15 cellular contexts compared by ENCODE assay signal in genomic region chr18:45110577-45111506, GRCh38.
DNase-seq lines count a peak whose midpoint lies in the region; ATAC-seq, FAIRE-seq and TF ChIP-seq lines count a peak whose summit lies in the region.
"Had no signal": no experiment of that assay in that cellular context is flagged by ENCODE, and none has a peak within 500 bp of the region (broad histone marks: within the 10 kb centered on the region; RNA-seq: fewer than 3 reads in every experiment).

No MANE protein-coding gene starts in this region.

- POLR2A ChIA-PET in T-cell (lab: Charles Lee), result no interaction called here

- no peak overlapping the region for H4K5ac ChIP-seq in H9 (ENCODE audit: insufficient read length, low read depth, low read length)

- no peak overlapping the region for H4K91ac ChIP-seq in H9 (ENCODE audit: insufficient read length, low read depth, low read length)

- no peaks in the 10 kb centered on the region for H3K23me2 ChIP-seq in H9 (ENCODE audit: insufficient read length, low read depth, low read length, poor library complexity, severe bottlenecking)

- H3K36me3 Mint-ChIP-seq in H9 (ENCODE audit: insufficient read depth in 1 of 3, low read depth in 3 of 3) (no peaks in the 10 kb centered on the region), T-cell (no peaks in the 10 kb centered on the region)
- H3K36me3 Mint-ChIP-seq: brain, type B pancreatic cell, WTC11 had no signal

- H3K27me3 ChIP-seq in brain microvascular endothelial cell (replicated peaks) (no peaks in the 10 kb centered on the region), subcutaneous abdominal adipose tissue (ENCODE audit: control insufficient read depth in 5 of 5, insufficient read depth in 4 of 5, low read length in 5 of 5) (no peaks in the 10 kb centered on the region), WERI-Rb-1 (ENCODE audit: insufficient read depth, low read depth, severe bottlenecking) (peaks cover 94% of the 10 kb centered on the region), H9 (ENCODE audit: insufficient read depth, low read length) (no peaks in the 10 kb centered on the region)

- H3K4me3 Mint-ChIP-seq in H9 (no peak overlapping the region), T-cell (no peak overlapping the region)
- H3K4me3 Mint-ChIP-seq: brain, HFFc6, type B pancreatic cell, WTC11 had no signal

- no peak for ATAC-seq in T-cell (replicated peaks in 1 of 4)
- ATAC-seq: WTC11 had no signal

- H2BK12ac ChIP-seq in H9 (ENCODE audit: insufficient read length, low read depth, low read length), result no peak overlapping the region

- H3K4me3 ChIP-seq in brain microvascular endothelial cell (ENCODE audit: low read depth, low read length) (no peak overlapping the region), subcutaneous abdominal adipose tissue (ENCODE audit: low read depth in 1 of 5, low read length in 5 of 5) (no peak overlapping the region), WERI-Rb-1 (ENCODE audit: low read depth, low read length) (no peak overlapping the region)

- DNase-seq in LHCN-M2 (ENCODE audit: low read depth), result peak; percentile 25
- peak; percentile 29 for DNase-seq in brain microvascular endothelial cell
- peak; percentile 37 for DNase-seq in kidney tubule cell (ENCODE audit: low spot score)
- no peak for DNase-seq in WERI-Rb-1
- no peak for DNase-seq in HTR-8/SVneo (ENCODE audit: insufficient read length, low spot score)
- DNase-seq in H9, result no peak
- DNase-seq in T-cell, result no peak
- DNase-seq: activated gamma-delta T cell treated with Interleukin-2 at 50 U/mL for 16 hours, HFFc6, NCI-H2227 treated with DMSO at 0.1 percent for 48 hours, OCI-M1 had no signal

- no peaks in the 10 kb centered on the region for H3K79me1 ChIP-seq in H9 (ENCODE audit: insufficient read depth, low read depth, low read length, poor library complexity, severe bottlenecking)

- no peak overlapping the region for H2BK120ac ChIP-seq in H9 (ENCODE audit: low read depth, low read length, poor library complexity, severe bottlenecking)

- no peaks in the 10 kb centered on the region for H4K20me1 ChIP-seq in H9 (ENCODE audit: control insufficient read depth, insufficient read depth, insufficient read length)

- no CpG with 5 or more reads among the region's 7 CpGs for WGBS in H9 (ENCODE audit: extremely low coverage, insufficient read length, low lambda C conversion rate)

- no peak overlapping the region for H3T11ph ChIP-seq in H9 (ENCODE audit: low read length)

- in situ Hi-C loops in brain microvascular endothelial cell (cut with HindIII; ENCODE audit: low pct_ligation_motif_present, low sequenced_read_pairs), result no loop called here

- no peak overlapping the region for H4K8ac ChIP-seq in H9 (replicated peaks; ENCODE audit: insufficient read length, low read depth, low read length)

- FAIRE-seq in HTR-8/SVneo (lab: Jason Lieb, UNC), result no peak

- H3K14ac ChIP-seq in H9 (ENCODE audit: insufficient read depth, low read length), result no peak overlapping the region

- no peak overlapping the region for H3K4me2 ChIP-seq in H9 (ENCODE audit: insufficient read depth, insufficient read length, low read length)

- H3K27me3 Mint-ChIP-seq in H9 (ENCODE audit: low read depth) (peaks cover 4% of the 10 kb centered on the region), T-cell (peaks cover 2 to 4% of the 10 kb centered on the region in 2 donors)
- H3K27me3 Mint-ChIP-seq: brain had no signal

- peaks cover 0 to 11% (median 2%) of the 10 kb centered on the region in 5 donors for H3K4me1 ChIP-seq in subcutaneous abdominal adipose tissue (ENCODE audit: control insufficient read depth in 5 of 5, insufficient read depth in 5 of 5, low read length in 5 of 5)
- H3K4me1 ChIP-seq in H9 (ENCODE audit: insufficient read depth, low read length), result no peaks in the 10 kb centered on the region

- H3K79me2 ChIP-seq in H9 (ENCODE audit: insufficient read depth, low read length), result no peaks in the 10 kb centered on the region

- no peak overlapping the region for H3K4ac ChIP-seq in H9 (ENCODE audit: low read depth, low read length)

- H3K36me3 ChIP-seq in brain microvascular endothelial cell (replicated peaks) (no peaks in the 10 kb centered on the region), subcutaneous abdominal adipose tissue (ENCODE audit: control insufficient read depth in 5 of 5, insufficient read depth in 5 of 5, low read length in 5 of 5) (no peaks in the 10 kb centered on the region), WERI-Rb-1 (no peaks in the 10 kb centered on the region)

- H3K27ac Mint-ChIP-seq in H9, result no peak overlapping the region
- no peak overlapping the region for H3K27ac Mint-ChIP-seq in T-cell
- H3K27ac Mint-ChIP-seq: HFFc6, type B pancreatic cell, WTC11 had no signal

- no peak overlapping the region for H3K18ac ChIP-seq in H9 (ENCODE audit: insufficient read length, low read depth, low read length)

- H3K23ac ChIP-seq in H9 (ENCODE audit: insufficient read length, low read depth, low read length), result no peak overlapping the region

- no peak overlapping the region for H2BK20ac ChIP-seq in H9 (ENCODE audit: low read depth, low read length, poor library complexity, severe bottlenecking)

- H3K27ac ChIP-seq in brain microvascular endothelial cell, result no peak overlapping the region
- H3K27ac ChIP-seq in subcutaneous abdominal adipose tissue (ENCODE audit: low read depth, low read length), result peak overlapping the region; percentile 10
- H3K27ac ChIP-seq in WERI-Rb-1, result no peak overlapping the region
- H3K27ac ChIP-seq in H9 (ENCODE audit: insufficient read length, low read depth, low read length), result no peak overlapping the region

- CTCF ChIA-PET in T-cell (lab: Charles Lee), result no interaction called here

- H2BK15ac ChIP-seq in H9 (ENCODE audit: low read depth, low read length), result no peak overlapping the region

- TF ChIP-seq CTCF in brain microvascular endothelial cell (IDR thresholded peaks at IDR 0.05; ENCODE audit: low read depth, low read length, missing control alignments), result no peak
- TF ChIP-seq CTCF in WERI-Rb-1 (IDR thresholded peaks at IDR 0.05; ENCODE audit: low read depth, low read length), result no peak
- TF ChIP-seq CTCF in H9 (conservative IDR thresholded peaks at IDR 0.05), result no peak

- no peak overlapping the region for H2AFZ ChIP-seq in H9 (ENCODE audit: low read length)

- H3K4me1 Mint-ChIP-seq in H9 (peaks cover 4% of the 10 kb centered on the region in 2 experiments; a peak in 3 of 4 replicates), T-cell (no peaks in the 10 kb centered on the region)
- H3K4me1 Mint-ChIP-seq: WTC11 had no signal

- no peak overlapping the region for H2BK5ac ChIP-seq in H9 (ENCODE audit: insufficient read length, low read length)

- H3K9ac ChIP-seq in subcutaneous abdominal adipose tissue (ENCODE audit: low read length in 5 of 5) (no peak overlapping the region), H9 (ENCODE audit: extremely low read depth, insufficient read length, low read length) (no peak overlapping the region)

- H2AK5ac ChIP-seq in H9 (ENCODE audit: insufficient read length, low read length), result no peak overlapping the region

- H3K9me3 Mint-ChIP-seq in H9, result no peaks in the 10 kb centered on the region
- H3K9me3 Mint-ChIP-seq in T-cell, result no peaks in the 10 kb centered on the region
- H3K9me3 Mint-ChIP-seq: HFFc6, WTC11 had no signal

- peaks cover 0 to 3% (median 0%) of the 10 kb centered on the region in 5 donors for H3K9me3 ChIP-seq in subcutaneous abdominal adipose tissue (ENCODE audit: control insufficient read depth in 5 of 5, low read length in 5 of 5)
- H3K9me3 ChIP-seq in WERI-Rb-1 (ENCODE audit: severe bottlenecking), result no peaks in the 10 kb centered on the region
- no peaks in the 10 kb centered on the region for H3K9me3 ChIP-seq in H9 (ENCODE audit: control insufficient read depth, low read depth, low read length)

- no peak overlapping the region for H3K56ac ChIP-seq in H9 (ENCODE audit: insufficient read length, low read depth, low read length)

Comparison
In these comparisons a context has a peak if more than half of its experiments do, and no peak if none do; other contexts are left out.
1. DNase-seq: peak in LHCN-M2 (single experiment), brain microvascular endothelial cell (single experiment) and kidney tubule cell (single experiment); none in WERI-Rb-1 (single experiment), HTR-8/SVneo (single experiment), H9 (single experiment) and T-cell (0 of 34).